In the genomic region with DNA sequence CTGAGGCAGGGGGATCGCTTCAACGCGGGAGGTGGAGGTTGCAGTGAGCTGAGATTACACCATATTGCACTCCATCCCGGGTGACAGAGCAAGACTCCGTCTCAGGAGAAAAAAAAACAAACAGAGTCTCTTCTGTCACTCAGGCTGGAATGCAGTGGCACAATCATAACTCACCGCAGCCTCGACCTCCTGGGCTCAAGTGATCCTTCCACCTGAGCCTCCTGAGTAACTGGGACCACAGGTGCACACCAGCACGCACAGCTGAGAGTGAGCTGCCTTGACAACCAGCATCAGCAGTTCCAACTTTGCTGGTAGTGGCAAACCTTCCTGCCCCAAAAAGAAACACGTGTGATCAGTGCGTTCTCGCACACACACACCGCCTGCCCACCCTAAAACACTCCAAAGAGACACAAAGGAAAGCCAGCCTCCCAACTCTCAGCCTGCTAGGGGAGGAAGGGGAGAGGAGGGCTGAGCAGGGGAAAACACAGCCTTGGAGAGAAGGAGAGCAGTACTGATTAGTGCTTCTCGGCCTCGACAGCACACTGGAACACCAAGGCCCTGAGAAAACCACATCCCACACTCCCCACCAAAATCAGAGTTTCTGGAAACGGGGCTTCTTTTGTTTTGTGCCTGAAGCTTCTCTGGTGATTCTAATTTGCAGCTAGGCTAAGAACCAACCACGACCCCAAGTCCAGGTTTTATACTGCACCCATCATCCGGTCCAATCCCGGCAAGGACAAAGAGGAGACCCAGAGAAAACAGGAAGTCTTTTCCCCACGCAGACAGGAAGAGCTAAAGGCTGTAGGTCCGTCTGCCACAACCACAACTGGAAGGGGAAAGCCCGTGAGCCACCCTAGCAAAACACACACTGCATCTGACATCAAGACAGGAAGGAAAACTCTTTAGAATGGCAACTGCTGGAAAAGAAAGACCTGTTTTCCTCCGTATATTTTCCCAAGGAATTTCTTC, we compare ENCODE assay signal across 1 cellular context.
TF ChIP-seq lines count a peak whose summit lies in the region.

No MANE protein-coding gene starts in this region.

TF ChIP-seq in H1, 55 proteins besides CTCF, POLR2A, EP300 and RAD21:
- no peak for TF ChIP-seq JUND (IDR thresholded peaks at IDR 0.05; ENCODE audit: low read length)
- TF ChIP-seq, protein P1, sequence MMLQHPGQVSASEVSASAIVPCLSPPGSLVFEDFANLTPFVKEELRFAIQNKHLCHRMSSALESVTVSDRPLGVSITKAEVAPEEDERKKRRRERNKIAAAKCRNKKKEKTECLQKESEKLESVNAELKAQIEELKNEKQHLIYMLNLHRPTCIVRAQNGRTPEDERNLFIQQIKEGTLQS (IDR thresholded peaks at IDR 0.05; ENCODE audit: insufficient read depth, low read depth, low read length) = no peak
- TF ChIP-seq, protein P2, sequence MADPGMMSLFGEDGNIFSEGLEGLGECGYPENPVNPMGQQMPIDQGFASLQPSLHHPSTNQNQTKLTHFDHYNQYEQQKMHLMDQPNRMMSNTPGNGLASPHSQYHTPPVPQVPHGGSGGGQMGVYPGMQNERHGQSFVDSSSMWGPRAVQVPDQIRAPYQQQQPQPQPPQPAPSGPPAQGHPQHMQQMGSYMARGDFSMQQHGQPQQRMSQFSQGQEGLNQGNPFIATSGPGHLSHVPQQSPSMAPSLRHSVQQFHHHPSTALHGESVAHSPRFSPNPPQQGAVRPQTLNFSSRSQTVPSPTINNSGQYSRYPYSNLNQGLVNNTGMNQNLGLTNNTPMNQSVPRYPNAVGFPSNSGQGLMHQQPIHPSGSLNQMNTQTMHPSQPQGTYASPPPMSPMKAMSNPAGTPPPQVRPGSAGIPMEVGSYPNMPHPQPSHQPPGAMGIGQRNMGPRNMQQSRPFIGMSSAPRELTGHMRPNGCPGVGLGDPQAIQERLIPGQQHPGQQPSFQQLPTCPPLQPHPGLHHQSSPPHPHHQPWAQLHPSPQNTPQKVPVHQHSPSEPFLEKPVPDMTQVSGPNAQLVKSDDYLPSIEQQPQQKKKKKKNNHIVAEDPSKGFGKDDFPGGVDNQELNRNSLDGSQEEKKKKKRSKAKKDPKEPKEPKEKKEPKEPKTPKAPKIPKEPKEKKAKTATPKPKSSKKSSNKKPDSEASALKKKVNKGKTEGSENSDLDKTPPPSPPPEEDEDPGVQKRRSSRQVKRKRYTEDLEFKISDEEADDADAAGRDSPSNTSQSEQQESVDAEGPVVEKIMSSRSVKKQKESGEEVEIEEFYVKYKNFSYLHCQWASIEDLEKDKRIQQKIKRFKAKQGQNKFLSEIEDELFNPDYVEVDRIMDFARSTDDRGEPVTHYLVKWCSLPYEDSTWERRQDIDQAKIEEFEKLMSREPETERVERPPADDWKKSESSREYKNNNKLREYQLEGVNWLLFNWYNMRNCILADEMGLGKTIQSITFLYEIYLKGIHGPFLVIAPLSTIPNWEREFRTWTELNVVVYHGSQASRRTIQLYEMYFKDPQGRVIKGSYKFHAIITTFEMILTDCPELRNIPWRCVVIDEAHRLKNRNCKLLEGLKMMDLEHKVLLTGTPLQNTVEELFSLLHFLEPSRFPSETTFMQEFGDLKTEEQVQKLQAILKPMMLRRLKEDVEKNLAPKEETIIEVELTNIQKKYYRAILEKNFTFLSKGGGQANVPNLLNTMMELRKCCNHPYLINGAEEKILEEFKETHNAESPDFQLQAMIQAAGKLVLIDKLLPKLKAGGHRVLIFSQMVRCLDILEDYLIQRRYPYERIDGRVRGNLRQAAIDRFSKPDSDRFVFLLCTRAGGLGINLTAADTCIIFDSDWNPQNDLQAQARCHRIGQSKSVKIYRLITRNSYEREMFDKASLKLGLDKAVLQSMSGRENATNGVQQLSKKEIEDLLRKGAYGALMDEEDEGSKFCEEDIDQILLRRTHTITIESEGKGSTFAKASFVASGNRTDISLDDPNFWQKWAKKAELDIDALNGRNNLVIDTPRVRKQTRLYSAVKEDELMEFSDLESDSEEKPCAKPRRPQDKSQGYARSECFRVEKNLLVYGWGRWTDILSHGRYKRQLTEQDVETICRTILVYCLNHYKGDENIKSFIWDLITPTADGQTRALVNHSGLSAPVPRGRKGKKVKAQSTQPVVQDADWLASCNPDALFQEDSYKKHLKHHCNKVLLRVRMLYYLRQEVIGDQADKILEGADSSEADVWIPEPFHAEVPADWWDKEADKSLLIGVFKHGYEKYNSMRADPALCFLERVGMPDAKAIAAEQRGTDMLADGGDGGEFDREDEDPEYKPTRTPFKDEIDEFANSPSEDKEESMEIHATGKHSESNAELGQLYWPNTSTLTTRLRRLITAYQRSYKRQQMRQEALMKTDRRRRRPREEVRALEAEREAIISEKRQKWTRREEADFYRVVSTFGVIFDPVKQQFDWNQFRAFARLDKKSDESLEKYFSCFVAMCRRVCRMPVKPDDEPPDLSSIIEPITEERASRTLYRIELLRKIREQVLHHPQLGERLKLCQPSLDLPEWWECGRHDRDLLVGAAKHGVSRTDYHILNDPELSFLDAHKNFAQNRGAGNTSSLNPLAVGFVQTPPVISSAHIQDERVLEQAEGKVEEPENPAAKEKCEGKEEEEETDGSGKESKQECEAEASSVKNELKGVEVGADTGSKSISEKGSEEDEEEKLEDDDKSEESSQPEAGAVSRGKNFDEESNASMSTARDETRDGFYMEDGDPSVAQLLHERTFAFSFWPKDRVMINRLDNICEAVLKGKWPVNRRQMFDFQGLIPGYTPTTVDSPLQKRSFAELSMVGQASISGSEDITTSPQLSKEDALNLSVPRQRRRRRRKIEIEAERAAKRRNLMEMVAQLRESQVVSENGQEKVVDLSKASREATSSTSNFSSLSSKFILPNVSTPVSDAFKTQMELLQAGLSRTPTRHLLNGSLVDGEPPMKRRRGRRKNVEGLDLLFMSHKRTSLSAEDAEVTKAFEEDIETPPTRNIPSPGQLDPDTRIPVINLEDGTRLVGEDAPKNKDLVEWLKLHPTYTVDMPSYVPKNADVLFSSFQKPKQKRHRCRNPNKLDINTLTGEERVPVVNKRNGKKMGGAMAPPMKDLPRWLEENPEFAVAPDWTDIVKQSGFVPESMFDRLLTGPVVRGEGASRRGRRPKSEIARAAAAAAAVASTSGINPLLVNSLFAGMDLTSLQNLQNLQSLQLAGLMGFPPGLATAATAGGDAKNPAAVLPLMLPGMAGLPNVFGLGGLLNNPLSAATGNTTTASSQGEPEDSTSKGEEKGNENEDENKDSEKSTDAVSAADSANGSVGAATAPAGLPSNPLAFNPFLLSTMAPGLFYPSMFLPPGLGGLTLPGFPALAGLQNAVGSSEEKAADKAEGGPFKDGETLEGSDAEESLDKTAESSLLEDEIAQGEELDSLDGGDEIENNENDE (IDR thresholded peaks at IDR 0.05; ENCODE audit: insufficient replicate concordance, low read length) = no peak
